Comparison of ENCODE assay signal across 9 cellular contexts in genomic region chr16:87638736-87639135, GRCh38. TPM values are rescaled to one million over a fixed set of nuclear protein-coding genes. Genes with fewer than 3 reads are reported as not detected.
"Had no signal": no experiment of that assay in that cellular context is flagged by ENCODE, and none has a peak within 500 bp of the region (broad histone marks: within the 10 kb centered on the region; RNA-seq: fewer than 3 reads in every experiment).

No MANE protein-coding gene starts in this region.

- DNase-seq: GM23248, GOT3, H7, H9, HCEC 1CT, HFFc6 had no signal

- H3K36me3 ChIP-seq: HAP-1 had no signal

- H3K4me2 ChIP-seq: GM23338 had no signal

- H2AFZ ChIP-seq: GM23248, GM23338 had no signal

- H3K9ac ChIP-seq: GM23248 had no signal

- H3K27ac ChIP-seq: GM23248 had no signal

- ATAC-seq: GM23338, HCT116 had no signal

- H3K4me3 ChIP-seq: GM23248, GM23338, HAP-1 had no signal

- H3K9me3 ChIP-seq: HAP-1 had no signal

RNA-seq across cellular contexts. Expression of gene JPH3, which starts 36.4 kb away (rescaled TPM):
- total RNA-seq: GM23248, HFFc6 had no signal
- polyA plus RNA-seq: GM23248 had no signal
